1 cellular context compared by ENCODE assay signal in genomic region chrX:53087378-53087777, GRCh38.
TF ChIP-seq lines count a peak whose summit lies in the region.

No MANE protein-coding gene starts in this region.

TF ChIP-seq in GM23338, 12 proteins besides CTCF, POLR2A, EP300 and RAD21 (continued from another document):
- TF ChIP-seq, protein P1, sequence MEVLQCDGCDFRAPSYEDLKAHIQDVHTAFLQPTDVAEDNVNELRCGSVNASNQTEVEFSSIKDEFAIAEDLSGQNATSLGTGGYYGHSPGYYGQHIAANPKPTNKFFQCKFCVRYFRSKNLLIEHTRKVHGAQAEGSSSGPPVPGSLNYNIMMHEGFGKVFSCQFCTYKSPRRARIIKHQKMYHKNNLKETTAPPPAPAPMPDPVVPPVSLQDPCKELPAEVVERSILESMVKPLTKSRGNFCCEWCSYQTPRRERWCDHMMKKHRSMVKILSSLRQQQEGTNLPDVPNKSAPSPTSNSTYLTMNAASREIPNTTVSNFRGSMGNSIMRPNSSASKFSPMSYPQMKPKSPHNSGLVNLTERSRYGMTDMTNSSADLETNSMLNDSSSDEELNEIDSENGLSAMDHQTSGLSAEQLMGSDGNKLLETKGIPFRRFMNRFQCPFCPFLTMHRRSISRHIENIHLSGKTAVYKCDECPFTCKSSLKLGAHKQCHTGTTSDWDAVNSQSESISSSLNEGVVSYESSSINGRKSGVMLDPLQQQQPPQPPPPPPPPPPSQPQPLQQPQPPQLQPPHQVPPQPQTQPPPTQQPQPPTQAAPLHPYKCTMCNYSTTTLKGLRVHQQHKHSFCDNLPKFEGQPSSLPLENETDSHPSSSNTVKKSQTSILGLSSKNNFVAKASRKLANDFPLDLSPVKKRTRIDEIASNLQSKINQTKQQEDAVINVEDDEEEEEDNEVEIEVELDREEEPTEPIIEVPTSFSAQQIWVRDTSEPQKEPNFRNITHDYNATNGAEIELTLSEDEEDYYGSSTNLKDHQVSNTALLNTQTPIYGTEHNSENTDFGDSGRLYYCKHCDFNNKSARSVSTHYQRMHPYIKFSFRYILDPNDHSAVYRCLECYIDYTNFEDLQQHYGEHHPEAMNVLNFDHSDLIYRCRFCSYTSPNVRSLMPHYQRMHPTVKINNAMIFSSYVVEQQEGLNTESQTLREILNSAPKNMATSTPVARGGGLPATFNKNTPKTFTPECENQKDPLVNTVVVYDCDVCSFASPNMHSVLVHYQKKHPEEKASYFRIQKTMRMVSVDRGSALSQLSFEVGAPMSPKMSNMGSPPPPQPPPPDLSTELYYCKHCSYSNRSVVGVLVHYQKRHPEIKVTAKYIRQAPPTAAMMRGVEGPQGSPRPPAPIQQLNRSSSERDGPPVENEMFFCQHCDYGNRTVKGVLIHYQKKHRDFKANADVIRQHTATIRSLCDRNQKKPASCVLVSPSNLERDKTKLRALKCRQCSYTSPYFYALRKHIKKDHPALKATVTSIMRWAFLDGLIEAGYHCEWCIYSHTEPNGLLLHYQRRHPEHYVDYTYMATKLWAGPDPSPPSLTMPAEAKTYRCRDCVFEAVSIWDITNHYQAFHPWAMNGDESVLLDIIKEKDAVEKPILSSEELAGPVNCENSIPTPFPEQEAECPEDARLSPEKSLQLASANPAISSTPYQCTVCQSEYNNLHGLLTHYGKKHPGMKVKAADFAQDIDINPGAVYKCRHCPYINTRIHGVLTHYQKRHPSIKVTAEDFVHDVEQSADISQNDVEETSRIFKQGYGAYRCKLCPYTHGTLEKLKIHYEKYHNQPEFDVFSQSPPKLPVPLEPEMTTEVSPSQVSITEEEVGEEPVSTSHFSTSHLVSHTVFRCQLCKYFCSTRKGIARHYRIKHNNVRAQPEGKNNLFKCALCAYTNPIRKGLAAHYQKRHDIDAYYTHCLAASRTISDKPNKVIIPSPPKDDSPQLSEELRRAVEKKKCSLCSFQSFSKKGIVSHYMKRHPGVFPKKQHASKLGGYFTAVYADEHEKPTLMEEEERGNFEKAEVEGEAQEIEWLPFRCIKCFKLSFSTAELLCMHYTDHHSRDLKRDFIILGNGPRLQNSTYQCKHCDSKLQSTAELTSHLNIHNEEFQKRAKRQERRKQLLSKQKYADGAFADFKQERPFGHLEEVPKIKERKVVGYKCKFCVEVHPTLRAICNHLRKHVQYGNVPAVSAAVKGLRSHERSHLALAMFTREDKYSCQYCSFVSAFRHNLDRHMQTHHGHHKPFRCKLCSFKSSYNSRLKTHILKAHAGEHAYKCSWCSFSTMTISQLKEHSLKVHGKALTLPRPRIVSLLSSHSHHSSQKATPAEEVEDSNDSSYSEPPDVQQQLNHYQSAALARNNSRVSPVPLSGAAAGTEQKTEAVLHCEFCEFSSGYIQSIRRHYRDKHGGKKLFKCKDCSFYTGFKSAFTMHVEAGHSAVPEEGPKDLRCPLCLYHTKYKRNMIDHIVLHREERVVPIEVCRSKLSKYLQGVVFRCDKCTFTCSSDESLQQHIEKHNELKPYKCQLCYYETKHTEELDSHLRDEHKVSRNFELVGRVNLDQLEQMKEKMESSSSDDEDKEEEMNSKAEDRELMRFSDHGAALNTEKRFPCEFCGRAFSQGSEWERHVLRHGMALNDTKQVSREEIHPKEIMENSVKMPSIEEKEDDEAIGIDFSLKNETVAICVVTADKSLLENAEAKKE (CRISPR knock-in tag; IDR thresholded peaks at IDR 0.05): no peak
